13 cellular contexts compared by ENCODE assay signal in the genomic region with DNA sequence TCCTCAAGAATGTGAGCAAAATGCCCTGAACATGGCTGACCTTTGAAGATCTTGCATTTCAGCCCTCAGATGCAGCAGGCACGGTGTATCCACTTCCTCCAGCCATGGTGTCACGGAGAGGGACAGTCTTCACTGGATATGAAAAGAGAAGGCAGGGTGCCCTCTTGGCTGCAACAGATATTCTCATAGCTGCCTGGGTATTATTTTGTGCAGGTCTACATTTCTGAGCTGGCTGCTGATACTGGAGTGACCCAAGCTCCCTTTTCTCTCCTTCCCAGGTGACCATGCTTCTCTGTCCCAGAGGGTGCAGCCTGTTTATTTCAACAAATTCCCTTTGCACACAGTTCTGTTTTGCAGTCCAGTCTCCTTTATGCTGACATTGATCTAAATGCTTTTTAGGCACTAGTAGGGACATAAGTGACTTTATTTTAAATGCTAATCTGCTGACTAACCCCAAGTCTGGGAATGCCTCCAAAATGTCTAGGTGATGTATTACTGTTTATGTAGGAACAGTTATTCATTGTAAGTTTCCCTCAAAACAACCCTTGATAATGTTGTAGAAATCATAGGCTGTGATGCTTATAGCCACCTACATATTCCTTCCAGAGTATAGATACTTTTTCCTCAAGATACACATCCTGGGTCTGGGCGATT. TPM values are rescaled to one million over a fixed set of nuclear protein-coding genes. Genes with fewer than 3 reads are reported as not detected.
A peak's percentile ranks its signal among the peaks of the same experiment; 100 is the strongest.
DNase-seq lines count a peak whose midpoint lies in the region; ATAC-seq and TF ChIP-seq lines count a peak whose summit lies in the region.
"Had no signal": no experiment of that assay in that cellular context is flagged by ENCODE, and none has a peak within 500 bp of the region (broad histone marks: within the 10 kb centered on the region; RNA-seq: fewer than 3 reads in every experiment).

No MANE protein-coding gene starts in this region.

- H3K27me3 ChIP-seq in left lung: no peaks in the 10 kb centered on the region

- H3K4me1 Mint-ChIP-seq in brain: peaks cover 37% of the 10 kb centered on the region
- H3K4me1 Mint-ChIP-seq in type B pancreatic cell (ENCODE audit: unreplicated experiment): peaks cover 14% of the 10 kb centered on the region

- ATAC-seq in left lung: peak; percentile 59
- no peak for ATAC-seq in GM21576 (IDR thresholded peaks at IDR 0.05; ENCODE audit: unreplicated experiment)
- ATAC-seq: stimulated activated naive CD8-positive, alpha-beta T cell treated with anti-CD3 and anti-CD28 coated beads, Interleukin-15, Interleukin-2, amounts not matched to agents 100 U/mL and 50 U/mL, for 24 hours had no signal

- peak; percentile 72 for DNase-seq in HS-27A (ENCODE audit: low read depth)
- DNase-seq in left lung: no peak
- DNase-seq in type B pancreatic cell (ENCODE audit: extremely low spot score, unreplicated experiment): no peak
- no peak for DNase-seq in activated CD4-positive, alpha-beta T cell treated with anti-CD3 and anti-CD28 coated beads, Interleukin-2, amount 50 U/mL, for 4 hours
- DNase-seq in T-helper 2 cell: no peak
- DNase-seq: activated T-cell treated with anti-CD3 and anti-CD28 coated beads, Interleukin-2, amount 50 U/mL, for 1 hour; GOT3; nucleus accumbens; Right ventricle myocardium superior; stimulated activated naive CD8-positive, alpha-beta T cell treated with anti-CD3 and anti-CD28 coated beads, Interleukin-15, Interleukin-2, amounts not matched to agents 100 U/mL and 50 U/mL, for 24 hours had no signal

- intact Hi-C loops in left lung (cut with DNase I): no loop called here

- peaks cover 5% of the 10 kb centered on the region for H3K27me3 Mint-ChIP-seq in brain
- H3K27me3 Mint-ChIP-seq in type B pancreatic cell: no peaks in the 10 kb centered on the region

- H3K9me3 Mint-ChIP-seq in brain: no peaks in the 10 kb centered on the region
- no peaks in the 10 kb centered on the region for H3K9me3 Mint-ChIP-seq in type B pancreatic cell

- H3K27ac ChIP-seq in left lung: peak overlapping the region; percentile 33 to 36
- H3K27ac ChIP-seq: KMS-11 had no signal

- no peaks in the 10 kb centered on the region for H3K9me3 ChIP-seq in left lung

- TF ChIP-seq CTCF in brain (conservative IDR thresholded peaks at IDR 0.05): no peak
- no peak for TF ChIP-seq CTCF in left lung (IDR thresholded peaks at IDR 0.05)
- TF ChIP-seq CTCF in type B pancreatic cell (conservative IDR thresholded peaks at IDR 0.05): no peak

- H3K27ac Mint-ChIP-seq in brain (peak overlapping the region; percentile 44 to 92 (median 78)), type B pancreatic cell (peak overlapping the region; percentile 48)

- H3K4me1 ChIP-seq in left lung: peaks cover 3 to 19% of the 10 kb centered on the region in 2 donors

- H3K4me3 Mint-ChIP-seq in brain (peak overlapping the region in 4 of 5 experiments; percentile 52 to 76 (median 59)), type B pancreatic cell (peak overlapping the region; percentile 47)

- no peak overlapping the region for H3K4me3 ChIP-seq in left lung

- no peaks in the 10 kb centered on the region for H3K36me3 ChIP-seq in left lung

- no peaks in the 10 kb centered on the region for H3K36me3 Mint-ChIP-seq in brain
- H3K36me3 Mint-ChIP-seq in type B pancreatic cell: no peaks in the 10 kb centered on the region

RNA-seq across cellular contexts. Expression of a gene that starts 17.4 kb away (rescaled TPM):
- 2.4 TPM for polyA plus RNA-seq in brain (ENCODE audit: insufficient read depth, low read depth, low replicate concordance)
- total RNA-seq in left lung (10 to 100 TPM; 48.8 to 85.4 TPM), type B pancreatic cell (ENCODE audit: low replicate concordance) (27.3 and 38.8 TPM in 2 replicates)
